Comparison of ENCODE assay signal across 8 cellular contexts in the genomic region with DNA sequence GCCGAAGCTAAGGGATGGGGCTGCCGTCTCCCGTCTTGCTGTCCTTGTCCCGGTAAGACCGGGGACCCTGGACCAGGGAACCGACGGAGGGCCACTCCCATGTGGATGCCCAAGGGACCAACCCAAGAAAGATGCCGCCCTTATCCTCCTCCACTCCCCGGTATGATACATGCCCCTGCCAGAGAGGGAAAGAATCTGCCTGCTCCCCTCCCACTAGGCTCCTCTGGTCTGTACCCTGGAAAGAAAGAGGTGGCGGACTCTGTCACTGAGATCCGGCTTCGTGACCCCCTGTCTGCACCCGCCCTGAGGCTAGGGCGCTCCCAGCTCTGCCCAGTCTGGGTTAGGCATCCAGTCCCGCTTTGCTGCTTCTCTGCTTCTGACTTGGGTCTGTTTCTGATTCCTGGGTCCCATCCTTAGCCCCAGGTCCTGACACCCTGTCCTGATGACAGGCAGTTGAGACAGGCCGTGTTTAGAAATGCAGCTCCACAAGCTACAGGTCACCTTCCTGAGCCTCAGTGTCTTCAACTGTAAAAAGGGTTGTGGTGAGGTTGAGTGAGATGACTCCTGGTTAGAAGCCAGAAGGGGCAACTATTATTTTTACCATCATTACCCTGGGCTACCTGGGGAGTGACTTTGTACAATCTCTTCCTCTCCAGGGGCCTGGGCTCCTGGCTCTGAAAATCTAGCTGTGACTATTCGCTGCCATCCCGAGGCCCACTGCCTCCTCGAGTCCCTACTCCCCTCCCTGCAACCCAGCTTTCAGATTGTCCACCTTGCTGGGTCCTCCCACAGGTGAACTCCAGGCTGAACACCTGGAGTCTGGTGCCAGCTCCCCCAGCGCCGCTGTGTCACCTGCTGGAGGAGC. TPM values are rescaled to one million over a fixed set of nuclear protein-coding genes. Genes with fewer than 3 reads are reported as not detected.
A peak's percentile ranks its signal among the peaks of the same experiment; 100 is the strongest.
DNase-seq lines count a peak whose midpoint lies in the region; ATAC-seq and TF ChIP-seq lines count a peak whose summit lies in the region.

No MANE protein-coding gene starts in this region.

- WGBS in HUES64, result 46% methylated on average over 21 of the region's 21 CpGs
- WGBS in liver, result 35% methylated on average over 21 of the region's 21 CpGs
- 26% methylated on average over 21 of the region's 21 CpGs; no CpG with 5 or more reads in 1 of the 2 donors for WGBS in transverse colon (ENCODE audit: low coverage in 1 of 2), 2 donors

- H3K9me3 ChIP-seq in HUES64 (ENCODE audit: insufficient read depth, low read depth, low read length), result peaks cover 12% of the 10 kb centered on the region; the same call in 1 of the 2 replicates
- peaks cover 0 to 4% of the 10 kb centered on the region in 2 donors for H3K9me3 ChIP-seq in ascending aorta
- H3K9me3 ChIP-seq in liver (ENCODE audit: control insufficient read depth in 4 of 4, low read length in 3 of 4), result peaks cover 0 to 4% (median 0%) of the 10 kb centered on the region in 4 donors
- H3K9me3 ChIP-seq in transverse colon, result peaks cover 0 to 4% of the 10 kb centered on the region in 2 donors

- peak; percentile 27 to 97 for TF ChIP-seq RAD21 in liver (IDR thresholded peaks at IDR 0.05)

- H3K27ac ChIP-seq in HUES64 (ENCODE audit: low read depth, low read length), result no peak overlapping the region
- peak overlapping the region; percentile 99 for H3K27ac ChIP-seq in ascending aorta
- peak overlapping the region in 1 of 2 donors; percentile 94 for H3K27ac ChIP-seq in liver (ENCODE audit: low read depth in 1 of 2, low read length in 2 of 2)
- H3K27ac ChIP-seq in transverse colon, result peak overlapping the region; percentile 94 to 99 (median 98)

- in situ Hi-C loops in transverse colon (cut with MboI; ENCODE audit: low pct_ligation_motif_present in 1 of 4, low pct_unique_long_range_greater_than_20kb in 1 of 4, low sequenced_read_pairs in 3 of 4), result loop anchor here in 3 of 4 donors (5.0 to 25.0 kb wide), 5 partner anchors 58 to 1485 kb away; a partner anchor contains a TSS

- DNase-seq in CMK (ENCODE audit: low read depth) (peak; percentile 70), ascending aorta (ENCODE audit: low spot score in 2 of 2) (no peak), transverse colon (no peak), DMS53 (lab: John Stamatoyannopoulos, UW) (no peak)

- H3K27me3 ChIP-seq in HUES64 (ENCODE audit: insufficient read depth, low read length), result no peaks in the 10 kb centered on the region
- no peaks in the 10 kb centered on the region for H3K27me3 ChIP-seq in ascending aorta
- H3K27me3 ChIP-seq in liver (ENCODE audit: control insufficient read depth in 4 of 4, insufficient read depth in 4 of 4, low read length in 3 of 4), result no peaks in the 10 kb centered on the region
- no peaks in the 10 kb centered on the region for H3K27me3 ChIP-seq in transverse colon

- ATAC-seq in HG02798 (IDR thresholded peaks at IDR 0.05; ENCODE audit: poor library complexity, unreplicated experiment), result no peak
- ATAC-seq in HG02623 (IDR thresholded peaks at IDR 0.05; ENCODE audit: unreplicated experiment), result no peak

- H3K36me3 ChIP-seq in HUES64 (ENCODE audit: insufficient read depth, low read length), result no peaks in the 10 kb centered on the region
- no peaks in the 10 kb centered on the region for H3K36me3 ChIP-seq in ascending aorta
- H3K36me3 ChIP-seq in liver (ENCODE audit: control insufficient read depth in 4 of 4, insufficient read depth in 3 of 4, low read depth in 1 of 4, low read length in 3 of 4), result no peaks in the 10 kb centered on the region
- no peaks in the 10 kb centered on the region for H3K36me3 ChIP-seq in transverse colon

- peak overlapping the region; percentile 70; the same call in 1 of the 2 replicates for H3K4me3 ChIP-seq in HUES64 (ENCODE audit: low read length)
- H3K4me3 ChIP-seq in ascending aorta, result peak overlapping the region; percentile 59 to 71
- H3K4me3 ChIP-seq in liver (ENCODE audit: low read depth in 1 of 3, low read length in 3 of 3), result no peak overlapping the region
- H3K4me3 ChIP-seq in transverse colon, result peak overlapping the region in 3 of 4 donors; percentile 42 to 57 (median 46)

- intact Hi-C loops in ascending aorta (cut with DNase I), result loop anchor here (1.0 to 10.0 kb wide), 8 partner anchors 60 to 1835 kb away; a partner anchor contains a TSS
- intact Hi-C loops in transverse colon (cut with DNase I; ENCODE audit: low total_unique reads), result loop anchor here (1.0 kb wide), 1 partner anchor 60 kb away; no protein-coding TSS in a partner anchor

- H3K9ac ChIP-seq in HUES64 (ENCODE audit: low read depth, low read length) (no peak overlapping the region), liver (ENCODE audit: low read depth in 1 of 2, low read length in 2 of 2) (peak overlapping the region in 1 of 2 donors; percentile 4)

- TF ChIP-seq POLR2A in transverse colon (IDR thresholded peaks at IDR 0.05), result no peak

- TF ChIP-seq EP300 in transverse colon (IDR thresholded peaks at IDR 0.05; ENCODE audit: low read depth), result no peak

- H3K4me1 ChIP-seq in HUES64 (ENCODE audit: insufficient read depth, low read length) (no peaks in the 10 kb centered on the region), ascending aorta (peaks cover 0 to 4% of the 10 kb centered on the region in 2 donors), liver (ENCODE audit: control insufficient read depth in 4 of 4, insufficient read depth in 4 of 4, low read length in 3 of 4) (peaks cover 0 to 9% (median 4%) of the 10 kb centered on the region in 4 donors), transverse colon (peaks cover 5 to 15% (median 10%) of the 10 kb centered on the region in 4 donors)

- TF ChIP-seq CTCF in ascending aorta (IDR thresholded peaks at IDR 0.05), result no peak
- TF ChIP-seq CTCF in liver (IDR thresholded peaks at IDR 0.05; ENCODE audit: low read depth, low read length, missing input control), result no peak
- peak in 1 of 5 experiments; percentile 3 for TF ChIP-seq CTCF in transverse colon (IDR thresholded peaks at IDR 0.05)

TF ChIP-seq in liver, 16 proteins besides CTCF, POLR2A, EP300 and RAD21:
- TF ChIP-seq FOXA1 (IDR thresholded peaks at IDR 0.05) (no peak), SP1 (IDR thresholded peaks at IDR 0.05) (no peak)

RNA-seq across cellular contexts. Expression of a gene that starts 3.7 kb away (rescaled TPM):
- not detected for polyA plus RNA-seq in HUES64 (2013, experiment 1 of 2)
- polyA plus RNA-seq in HUES64 (2013, experiment 2 of 2), result not detected
- total RNA-seq in ascending aorta (0.85 TPM), liver (under 1 TPM in 1 of 2 donors, not detected in 1; 0.19 TPM), transverse colon (not detected)
- not detected for polyA plus RNA-seq in liver

RNA-seq across cellular contexts. Expression of a gene that starts 37.9 kb away (rescaled TPM):
- 0.30 TPM for polyA plus RNA-seq in HUES64 (2013, experiment 1 of 2)
- 0.70 TPM for polyA plus RNA-seq in HUES64 (2013, experiment 2 of 2)
- total RNA-seq in ascending aorta (56.1 TPM), liver (10 to 100 TPM; 22.3 to 33.8 TPM), transverse colon (10 to 100 TPM in 3 of 4 donors, 1 to 10 TPM in 1; 5.2 to 66.6 (median 34.5) TPM)
- 10 to 100 TPM; 18.0 to 46.2 TPM for polyA plus RNA-seq in liver

Comparison
In these comparisons a context has a peak if more than half of its experiments do, and no peak if none do; other contexts are left out.
1. H3K4me3 ChIP-seq: peak in HUES64 (single experiment), ascending aorta (2 of 2) and transverse colon (3 of 4); none in liver (0 of 3).